In genomic region chr6:133610271-133610840, GRCh38 we compare ENCODE assay signal across 1 cellular context.
TF ChIP-seq lines count a peak whose summit lies in the region.

No MANE protein-coding gene starts in this region.

TF ChIP-seq in WTC11, 78 proteins besides CTCF, POLR2A, EP300 and RAD21 (continued from another document):
- TF ChIP-seq FOXP4 (CRISPR knock-in tag; IDR thresholded peaks at IDR 0.05), result no peak
- no peak for TF ChIP-seq ZNF263 (CRISPR knock-in tag; IDR thresholded peaks at IDR 0.05; ENCODE audit: low read depth)
- no peak for TF ChIP-seq E2F1 (CRISPR knock-in tag; IDR thresholded peaks at IDR 0.05)
- TF ChIP-seq NFYB (CRISPR knock-in tag; conservative IDR thresholded peaks at IDR 0.05; ENCODE audit: low read depth), result no peak
- TF ChIP-seq RORB (CRISPR knock-in tag; IDR thresholded peaks at IDR 0.05), result no peak
- no peak for TF ChIP-seq HMGA2 (CRISPR knock-in tag; IDR thresholded peaks at IDR 0.05)
- TF ChIP-seq GTF2I (CRISPR knock-in tag; conservative IDR thresholded peaks at IDR 0.05), result no peak
- no peak for TF ChIP-seq HMGXB4 (CRISPR knock-in tag; IDR thresholded peaks at IDR 0.05)
- no peak for TF ChIP-seq ZNF138 (CRISPR knock-in tag; conservative IDR thresholded peaks at IDR 0.05)
TF ChIP-seq in WTC11: peak in this region for 0.
